ENCODE assay signal across 5 cellular contexts in the genomic region with DNA sequence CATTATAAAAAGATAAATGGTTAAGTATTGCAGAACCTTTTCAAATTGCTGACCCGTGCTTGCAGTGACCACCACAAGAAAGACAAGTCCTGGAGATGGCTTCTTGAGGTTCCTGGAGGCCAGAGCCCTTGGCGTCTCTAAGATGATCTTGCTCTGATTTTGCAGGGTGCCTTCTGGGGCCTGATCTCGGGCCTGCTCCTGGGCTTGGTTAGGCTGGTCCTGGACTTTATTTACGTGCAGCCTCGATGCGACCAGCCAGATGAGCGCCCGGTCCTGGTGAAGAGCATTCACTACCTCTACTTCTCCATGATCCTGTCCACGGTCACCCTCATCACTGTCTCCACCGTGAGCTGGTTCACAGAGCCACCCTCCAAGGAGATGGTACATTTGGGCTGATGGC.
"Had no signal": no experiment of that assay in that cellular context is flagged by ENCODE, and none has a peak within 500 bp of the region (broad histone marks: within the 10 kb centered on the region; RNA-seq: fewer than 3 reads in every experiment).

No MANE protein-coding gene starts in this region.

- H3K4me3 ChIP-seq: GM23338, K562 had no signal

- ATAC-seq: K562 had no signal

- H3K4me2 ChIP-seq: GM23338 had no signal

- DNase-seq: H9, HCEC 1CT, IMR-90 had no signal

- H2AFZ ChIP-seq: GM23338 had no signal
